Comparison of ENCODE assay signal across 10 cellular contexts in genomic region chr10:112700401-112700800, GRCh38.
"Had no signal": no experiment of that assay in that cellular context is flagged by ENCODE, and none has a peak within 500 bp of the region (broad histone marks: within the 10 kb centered on the region; RNA-seq: fewer than 3 reads in every experiment).

No MANE protein-coding gene starts in this region.

- FAIRE-seq: H1, HTR-8/SVneo, K562 had no signal

- H3K4me2 ChIP-seq: GM23338 had no signal

- H3K36me3 ChIP-seq: HAP-1 had no signal

- ATAC-seq: GM23338, HCT116, K562 had no signal

- H3K4me1 ChIP-seq: HAP-1 had no signal

- H3K9me3 ChIP-seq: HAP-1 had no signal

- H2AFZ ChIP-seq: GM23338 had no signal

- H3K4me3 ChIP-seq: GM23338, HAP-1, K562 had no signal

- DNase-seq: H7, HFFc6, IMR-90, KG1 had no signal
